Comparison of ENCODE assay signal across 8 cellular contexts in the genomic region with DNA sequence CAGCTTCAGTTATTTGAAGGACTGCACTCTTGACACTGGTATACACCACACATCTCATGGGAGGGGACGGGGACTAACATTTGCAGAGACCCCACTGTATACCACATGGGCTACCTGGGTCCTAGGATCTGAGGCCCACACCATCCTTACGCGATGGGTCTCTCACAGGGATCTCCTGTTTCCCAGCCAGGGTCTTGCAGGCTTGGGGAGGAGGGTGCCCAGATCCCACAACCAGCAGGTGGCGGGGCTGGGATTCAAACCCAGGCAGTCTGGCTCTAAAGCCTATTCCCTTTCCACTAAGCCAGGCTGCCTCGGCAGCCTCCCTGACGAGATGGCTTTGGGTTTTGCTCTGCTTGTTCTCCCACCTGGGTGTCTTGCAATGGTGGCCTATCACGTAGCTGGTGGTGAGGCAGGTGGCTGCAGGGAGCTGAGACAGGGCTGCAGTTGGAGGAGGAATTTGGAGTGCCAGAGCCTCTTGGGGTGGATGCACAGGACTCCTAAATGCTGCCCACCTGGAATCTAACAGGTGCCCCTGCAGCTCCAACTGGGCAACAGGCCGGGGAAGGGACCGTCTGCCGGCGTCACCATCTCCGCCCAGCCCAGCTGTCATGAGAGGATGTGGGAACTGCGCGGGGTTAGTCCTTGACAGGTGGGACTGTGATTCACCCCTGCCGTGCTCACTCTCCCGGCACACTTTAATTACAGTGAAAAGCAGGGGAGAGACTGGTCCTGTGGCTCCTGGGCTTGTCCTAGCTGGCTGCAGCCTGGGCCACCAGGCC.
A peak's percentile ranks its signal among the peaks of the same experiment; 100 is the strongest.
DNase-seq lines count a peak whose midpoint lies in the region; ATAC-seq and TF ChIP-seq lines count a peak whose summit lies in the region.

No MANE protein-coding gene starts in this region.

- H3K4me1 ChIP-seq in RWPE2 (ENCODE audit: insufficient read depth, poor library complexity, severe bottlenecking): no peaks in the 10 kb centered on the region
- peaks cover 0 to 18% of the 10 kb centered on the region in 2 donors for H3K4me1 ChIP-seq in naive thymus-derived CD4-positive, alpha-beta T cell (ENCODE audit: control insufficient read depth in 2 of 2, insufficient read depth in 2 of 2, low read length in 2 of 2)

- H3K27me3 Mint-ChIP-seq in naive thymus-derived CD4-positive, alpha-beta T cell: peaks cover 0 to 22% (median 8%) of the 10 kb centered on the region in 5 donors
- peaks cover 0 to 7% of the 10 kb centered on the region in 2 donors for H3K27me3 Mint-ChIP-seq in stimulated activated naive B cell treated with anti-CD40 and anti-IgM and Interleukin-4, amounts not matched to agents 10 μg/mL and 1 μg/mL and 100 μg/mL, for 72 hours

- no peak overlapping the region for H3K4me3 ChIP-seq in RWPE2 (ENCODE audit: severe bottlenecking)
- no peak overlapping the region for H3K4me3 ChIP-seq in naive thymus-derived CD4-positive, alpha-beta T cell (ENCODE audit: low read length)

- intact Hi-C loops in naive thymus-derived CD4-positive, alpha-beta T cell (cut with micrococcal nuclease): no loop called here

- H3K9me3 ChIP-seq in RWPE2 (ENCODE audit: severe bottlenecking): no peaks in the 10 kb centered on the region
- H3K9me3 ChIP-seq in naive thymus-derived CD4-positive, alpha-beta T cell (ENCODE audit: control insufficient read depth in 2 of 3, low read length in 3 of 3): peaks cover 0 to 11% (median 3%) of the 10 kb centered on the region in 3 experiments

- H3K36me3 ChIP-seq in RWPE2 (ENCODE audit: low read depth): no peaks in the 10 kb centered on the region
- H3K36me3 ChIP-seq in naive thymus-derived CD4-positive, alpha-beta T cell (ENCODE audit: control insufficient read depth in 2 of 3, insufficient read depth in 3 of 3, low read length in 3 of 3): no peaks in the 10 kb centered on the region

- DNase-seq in DMS79 (lab: John Stamatoyannopoulos, UW) (peak; percentile 89), NCI-H1092 treated with DMSO at 0.1 percent for 48 hours (lab: John Stamatoyannopoulos, UW) (peak; percentile 88), RWPE2 (ENCODE audit: low spot score) (no peak), midbrain (lab: John Stamatoyannopoulos, UW) (no peak)
- no peak for DNase-seq in naive thymus-derived CD4-positive, alpha-beta T cell
- no peak for DNase-seq in activated CD4-positive, alpha-beta T cell treated with anti-CD3 and anti-CD28 coated beads for 1 hour
- DNase-seq in activated naive CD4-positive, alpha-beta T cell treated with anti-CD3 and anti-CD28 coated beads, Interleukin-2, amount 50 U/mL, for 16 hours: no peak
- DNase-seq in stimulated activated naive B cell treated with anti-CD40 and anti-IgM and Interleukin-4, amounts not matched to agents 10 μg/mL and 1 μg/mL and 100 μg/mL, for 72 hours: no peak

- no peak overlapping the region for H3K4me3 Mint-ChIP-seq in naive thymus-derived CD4-positive, alpha-beta T cell
- no peak overlapping the region for H3K4me3 Mint-ChIP-seq in stimulated activated naive B cell treated with anti-CD40 and anti-IgM and Interleukin-4, amounts not matched to agents 10 μg/mL and 1 μg/mL and 100 μg/mL, for 72 hours

- no peak overlapping the region for H3K27ac ChIP-seq in RWPE2 (ENCODE audit: poor library complexity, severe bottlenecking)
- H3K27ac ChIP-seq in naive thymus-derived CD4-positive, alpha-beta T cell (ENCODE audit: low read depth, low read length): no peak overlapping the region

- peaks cover 0 to 4% (median 0%) of the 10 kb centered on the region in 5 donors for H3K36me3 Mint-ChIP-seq in naive thymus-derived CD4-positive, alpha-beta T cell
- no peaks in the 10 kb centered on the region for H3K36me3 Mint-ChIP-seq in stimulated activated naive B cell treated with anti-CD40 and anti-IgM and Interleukin-4, amounts not matched to agents 10 μg/mL and 1 μg/mL and 100 μg/mL, for 72 hours

- CTCF ChIA-PET in naive thymus-derived CD4-positive, alpha-beta T cell (lab: Charles Lee): no interaction called here

- H3K27me3 ChIP-seq in RWPE2 (ENCODE audit: insufficient read depth, poor library complexity, severe bottlenecking): no peaks in the 10 kb centered on the region
- no peaks in the 10 kb centered on the region for H3K27me3 ChIP-seq in naive thymus-derived CD4-positive, alpha-beta T cell (ENCODE audit: control insufficient read depth in 2 of 2, insufficient read depth in 2 of 2, low read length in 2 of 2)

- no peak for TF ChIP-seq CTCF in RWPE2 (IDR thresholded peaks at IDR 0.05; ENCODE audit: poor library complexity, severe bottlenecking)

- POLR2A ChIA-PET in naive thymus-derived CD4-positive, alpha-beta T cell (lab: Charles Lee): no interaction called here

- peaks cover 3 to 28% (median 10%) of the 10 kb centered on the region in 11 donors for H3K9me3 Mint-ChIP-seq in naive thymus-derived CD4-positive, alpha-beta T cell
- peaks cover 10% of the 10 kb centered on the region in 2 donors for H3K9me3 Mint-ChIP-seq in stimulated activated naive B cell treated with anti-CD40 and anti-IgM and Interleukin-4, amounts not matched to agents 10 μg/mL and 1 μg/mL and 100 μg/mL, for 72 hours

- H3K4me1 Mint-ChIP-seq in naive thymus-derived CD4-positive, alpha-beta T cell: peaks cover 0 to 8% (median 0%) of the 10 kb centered on the region in 7 donors
- no peaks in the 10 kb centered on the region for H3K4me1 Mint-ChIP-seq in stimulated activated naive B cell treated with anti-CD40 and anti-IgM and Interleukin-4, amounts not matched to agents 10 μg/mL and 1 μg/mL and 100 μg/mL, for 72 hours

- peak; percentile 51; the same call in 2 of the 3 replicates for ATAC-seq in RWPE2 (ENCODE audit: low read depth)
- ATAC-seq in naive thymus-derived CD4-positive, alpha-beta T cell: peak; percentile 23
- no peak for ATAC-seq in stimulated activated naive B cell treated with anti-CD40 and anti-IgM and Interleukin-4, amounts not matched to agents 10 μg/mL and 1 μg/mL and 100 μg/mL, for 72 hours (replicated peaks)

- no peak overlapping the region for H3K27ac Mint-ChIP-seq in naive thymus-derived CD4-positive, alpha-beta T cell
- H3K27ac Mint-ChIP-seq in stimulated activated naive B cell treated with anti-CD40 and anti-IgM and Interleukin-4, amounts not matched to agents 10 μg/mL and 1 μg/mL and 100 μg/mL, for 72 hours: no peak overlapping the region

Comparison
In these comparisons a context has a peak if more than half of its experiments do, and no peak if none do; other contexts are left out.
1. DNase-seq: peak in DMS79 (single experiment) and NCI-H1092 treated with DMSO at 0.1 percent for 48 hours (single experiment); none in RWPE2 (single experiment), naive thymus-derived CD4-positive, alpha-beta T cell (0 of 9), midbrain (single experiment), activated CD4-positive, alpha-beta T cell treated with anti-CD3 and anti-CD28 coated beads for 1 hour (single experiment), activated naive CD4-positive, alpha-beta T cell treated with anti-CD3 and anti-CD28 coated beads, Interleukin-2, amount 50 U/mL, for 16 hours (single experiment) and stimulated activated naive B cell treated with anti-CD40 and anti-IgM and Interleukin-4, amounts not matched to agents 10 μg/mL and 1 μg/mL and 100 μg/mL, for 72 hours (single experiment).
2. ATAC-seq: peak in RWPE2 (single experiment) and naive thymus-derived CD4-positive, alpha-beta T cell (single experiment); none in stimulated activated naive B cell treated with anti-CD40 and anti-IgM and Interleukin-4, amounts not matched to agents 10 μg/mL and 1 μg/mL and 100 μg/mL, for 72 hours (0 of 2).